In genomic region chr5:20683241-20683940, GRCh38 we compare ENCODE assay signal across 23 cellular contexts.
"Had no signal": no experiment of that assay in that cellular context is flagged by ENCODE, and none has a peak within 500 bp of the region (broad histone marks: within the 10 kb centered on the region; RNA-seq: fewer than 3 reads in every experiment).

No MANE protein-coding gene starts in this region.

- H3K4me1 Mint-ChIP-seq: activated CD4-positive, alpha-beta memory T cell treated with anti-CD3 and anti-CD28 coated beads, Interleukin-2, amount 10 ng/mL, durations not matched to agents 7 days and 5 days; activated CD4-positive, alpha-beta T cell treated with anti-CD3 and anti-CD28 coated beads for 36 hours; activated naive CD8-positive, alpha-beta T cell treated with anti-CD3 and anti-CD28 coated beads, Interleukin-2, amount 10 ng/mL, durations not matched to agents 7 days and 5 days; T-cell had no signal

- H3K36me3 Mint-ChIP-seq: activated naive CD8-positive, alpha-beta T cell treated with anti-CD3 and anti-CD28 coated beads, Interleukin-2, amount 10 ng/mL, durations not matched to agents 7 days and 5 days; T-cell had no signal

- H3K27ac ChIP-seq: adrenal gland, RWPE1, SJCRH30, WERI-Rb-1 had no signal

- H3K36me3 ChIP-seq: adrenal gland, SJCRH30, WERI-Rb-1 had no signal

- H3K27me3 ChIP-seq: adrenal gland, SJCRH30 had no signal

- H3K27ac Mint-ChIP-seq: activated CD4-positive, alpha-beta memory T cell treated with anti-CD3 and anti-CD28 coated beads, Interleukin-2, amount 10 ng/mL, durations not matched to agents 7 days and 5 days; activated CD4-positive, alpha-beta T cell treated with anti-CD3 and anti-CD28 coated beads for 36 hours; activated naive CD8-positive, alpha-beta T cell treated with anti-CD3 and anti-CD28 coated beads, Interleukin-2, amount 10 ng/mL, durations not matched to agents 7 days and 5 days; T-cell had no signal

- H3K4me3 ChIP-seq: adrenal gland, SJCRH30 had no signal

- DNase-seq: activated CD4-positive, alpha-beta memory T cell treated with anti-CD3 and anti-CD28 coated beads, Interleukin-2, amount 10 ng/mL, durations not matched to agents 7 days and 5 days; activated CD4-positive, alpha-beta T cell treated with anti-CD3 and anti-CD28 coated beads for 36 hours; activated CD4-positive, alpha-beta T cell treated with anti-CD3 and anti-CD28 coated beads, Interleukin-2, amount 50 U/mL, for 1 hour; activated CD8-positive, alpha-beta memory T cell treated with anti-CD3 and anti-CD28 coated beads, Interleukin-2, amount 50 U/mL, for 4 hours; activated naive CD4-positive, alpha-beta T cell treated with anti-CD3 and anti-CD28 coated beads, Interleukin-2, amount 50 U/mL, for 16 hours; activated naive CD8-positive, alpha-beta T cell treated with anti-CD3 and anti-CD28 coated beads, Interleukin-2, amount 10 ng/mL, durations not matched to agents 7 days and 5 days; activated T-cell treated with anti-CD3 and anti-CD28 coated beads, Interleukin-2, amount 50 U/mL, for 1 hour; adrenal gland; anterior cingulate cortex; central memory CD4-positive, alpha-beta T cell; IMR-90; KBM-7; NCI-H1092; NCI-H1417 treated with DMSO at 0.1 percent for 48 hours; NCI-H1694; NCI-H2029 treated with DMSO at 0.1 percent for 48 hours; NCI-H524; Right ventricle myocardium superior; SJCRH30; T-cell; WERI-Rb-1 had no signal

- ATAC-seq: activated CD4-positive, alpha-beta T cell treated with anti-CD3 and anti-CD28 coated beads for 36 hours; SK-N-SH treated with all-trans-retinoic acid at 6 μM for 48 hours; T-cell had no signal

- H3K27me3 Mint-ChIP-seq: activated CD4-positive, alpha-beta memory T cell treated with anti-CD3 and anti-CD28 coated beads, Interleukin-2, amount 10 ng/mL, durations not matched to agents 7 days and 5 days; activated CD4-positive, alpha-beta T cell treated with anti-CD3 and anti-CD28 coated beads for 36 hours; activated naive CD8-positive, alpha-beta T cell treated with anti-CD3 and anti-CD28 coated beads, Interleukin-2, amount 10 ng/mL, durations not matched to agents 7 days and 5 days; T-cell had no signal

- H3K4me1 ChIP-seq: adrenal gland, SJCRH30 had no signal

- H3K9me3 ChIP-seq: adrenal gland, SJCRH30 had no signal

- H3K4me3 Mint-ChIP-seq: activated CD4-positive, alpha-beta memory T cell treated with anti-CD3 and anti-CD28 coated beads, Interleukin-2, amount 10 ng/mL, durations not matched to agents 7 days and 5 days; activated CD4-positive, alpha-beta T cell treated with anti-CD3 and anti-CD28 coated beads for 36 hours; activated naive CD8-positive, alpha-beta T cell treated with anti-CD3 and anti-CD28 coated beads, Interleukin-2, amount 10 ng/mL, durations not matched to agents 7 days and 5 days; T-cell had no signal
